14 cellular contexts compared by ENCODE assay signal in the genomic region with DNA sequence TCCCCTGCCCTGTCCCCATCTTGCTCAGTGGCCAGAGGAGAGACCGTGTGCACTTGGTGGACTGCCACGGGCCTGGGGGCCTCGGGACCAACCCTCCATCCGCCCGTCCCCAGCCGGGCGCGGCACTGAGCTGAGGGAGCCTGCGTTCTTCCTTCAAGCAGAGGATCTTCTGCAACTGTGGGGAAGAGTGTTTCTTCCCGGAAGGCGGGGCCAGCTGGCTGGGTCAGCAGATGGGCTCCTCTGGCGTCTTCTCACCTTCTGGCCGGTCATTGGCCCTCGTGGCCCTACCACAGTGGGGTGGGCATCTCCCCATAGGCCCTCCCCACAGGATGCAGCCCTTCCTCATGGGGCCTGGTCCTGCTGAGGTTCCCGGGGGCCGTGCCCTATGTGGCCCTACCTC. TPM values are rescaled to one million over a fixed set of nuclear protein-coding genes. Genes with fewer than 3 reads are reported as not detected.
DNase-seq lines count a peak whose midpoint lies in the region; ATAC-seq and TF ChIP-seq lines count a peak whose summit lies in the region.
"Had no signal": no experiment of that assay in that cellular context is flagged by ENCODE, and none has a peak within 500 bp of the region (broad histone marks: within the 10 kb centered on the region; RNA-seq: fewer than 3 reads in every experiment).

No MANE protein-coding gene starts in this region.

- no peaks in the 10 kb centered on the region for H3K36me3 ChIP-seq in breast epithelium
- no peaks in the 10 kb centered on the region for H3K36me3 ChIP-seq in mammary epithelial cell (ENCODE audit: insufficient read depth, low read length)
- H3K36me3 ChIP-seq in trophoblast cell (ENCODE audit: control insufficient read depth in 1 of 2, insufficient read depth in 2 of 2, low read length in 2 of 2), result peaks cover 0 to 2% of the 10 kb centered on the region in 2 experiments
- H3K36me3 ChIP-seq in urinary bladder (ENCODE audit: insufficient read depth), result no peaks in the 10 kb centered on the region
- H3K36me3 ChIP-seq: ovary, Peyer's patch had no signal

- no peak overlapping the region for H2BK12ac ChIP-seq in trophoblast cell (ENCODE audit: low read length)

- no peak for TF ChIP-seq POLR2A in breast epithelium (IDR thresholded peaks at IDR 0.05)

- intact Hi-C loops in breast epithelium (cut with DNase I; ENCODE audit: low total_unique reads) (no loop called here), mammary epithelial cell (cut with micrococcal nuclease) (no loop called here), Right ventricle myocardium inferior (cut with DNase I) (no loop called here)

- H3K14ac ChIP-seq in trophoblast cell (ENCODE audit: low read length), result no peak overlapping the region

- BruUV-seq in mammary epithelial cell (replicated peaks; lab: Mats Ljungman, UMichigan), result no TSS peak

- peak overlapping the region; percentile 1 for H3K4ac ChIP-seq in trophoblast cell (ENCODE audit: low read depth, low read length)

- H3K27ac ChIP-seq in breast epithelium (peak overlapping the region; percentile 17 to 52), mammary epithelial cell (ENCODE audit: insufficient read depth, low read depth, low read length) (no peak overlapping the region), trophoblast cell (ENCODE audit: low read depth, low read length) (no peak overlapping the region), urinary bladder (ENCODE audit: low read depth) (peak overlapping the region; percentile 25)

- ATAC-seq in Right ventricle myocardium inferior (peak; percentile 32), HG03108 (IDR thresholded peaks at IDR 0.05; ENCODE audit: unreplicated experiment) (no peak)

- CTCF ChIA-PET in mammary epithelial cell (lab: Charles Lee; ENCODE audit: low non-redundant PET), result no interaction called here

- H4K8ac ChIP-seq in trophoblast cell (ENCODE audit: low read depth, low read length), result no peak overlapping the region

- 89% methylated on average over 6 of the region's 16 CpGs for WGBS in mammary epithelial cell (ENCODE audit: low coverage, missing lambda C conversion rate)
- no CpG with 5 or more reads among the region's 16 CpGs for WGBS in trophoblast cell (ENCODE audit: extremely low coverage, insufficient coverage, insufficient read length)
- WGBS in urinary bladder, result 58% methylated on average over 16 of the region's 16 CpGs

- H3K4me2 ChIP-seq in mammary epithelial cell (ENCODE audit: insufficient read depth, low read depth, low read length) (no peak overlapping the region), trophoblast cell (ENCODE audit: low read length) (no peak overlapping the region)

- in situ Hi-C loops in mammary epithelial cell (cut with MboI; ENCODE audit: low sequenced_read_pairs in 2 of 2), result no loop called here

- no peak overlapping the region for H3K18ac ChIP-seq in trophoblast cell (ENCODE audit: low read length)

- no peak overlapping the region for H4K12ac ChIP-seq in trophoblast cell (ENCODE audit: low read depth, low read length)

- no peaks in the 10 kb centered on the region for H3K79me1 ChIP-seq in trophoblast cell (ENCODE audit: low read length)

- H3K27me3 ChIP-seq in breast epithelium, result no peaks in the 10 kb centered on the region
- H3K27me3 ChIP-seq in mammary epithelial cell (ENCODE audit: insufficient read depth, low read length), result no peaks in the 10 kb centered on the region
- no peaks in the 10 kb centered on the region for H3K27me3 ChIP-seq in trophoblast cell (ENCODE audit: insufficient read depth, low read length)
- H3K27me3 ChIP-seq: ovary, Peyer's patch had no signal

- no peak overlapping the region for H3K23ac ChIP-seq in trophoblast cell (ENCODE audit: low read length)

- H3K79me2 ChIP-seq in mammary epithelial cell (ENCODE audit: insufficient read depth, low read length) (peaks cover 100% of the 10 kb centered on the region), trophoblast cell (ENCODE audit: control insufficient read depth, insufficient read depth, low read length, poor library complexity) (peaks cover 29% of the 10 kb centered on the region)

- H2BK5ac ChIP-seq in trophoblast cell (ENCODE audit: low read depth, low read length, poor library complexity), result no peak overlapping the region

- H2AFZ ChIP-seq in mammary epithelial cell (ENCODE audit: low read depth, low read length), result no peak overlapping the region
- peak overlapping the region; percentile 1 for H2AFZ ChIP-seq in trophoblast cell (ENCODE audit: insufficient read depth, low read length, poor library complexity)

- TF ChIP-seq CTCF in breast epithelium (IDR thresholded peaks at IDR 0.05), result no peak
- TF ChIP-seq CTCF in mammary epithelial cell (conservative IDR thresholded peaks at IDR 0.05 in 1 of 2, IDR thresholded peaks at IDR 0.05 in 1 of 2; ENCODE audit: extremely low read depth in 1 of 2, insufficient read depth in 1 of 2, low read depth in 1 of 2, low read length in 2 of 2), result no peak

- H2BK120ac ChIP-seq in trophoblast cell (ENCODE audit: insufficient read depth, low read length, poor library complexity), result no peak overlapping the region

- no peaks in the 10 kb centered on the region for H3K9me3 ChIP-seq in breast epithelium
- H3K9me3 ChIP-seq in mammary epithelial cell (replicated peaks; ENCODE audit: insufficient read depth, low read length), result no peaks in the 10 kb centered on the region
- peaks cover 2% of the 10 kb centered on the region for H3K9me3 ChIP-seq in trophoblast cell (ENCODE audit: insufficient read depth, low read depth, low read length)
- H3K9me3 ChIP-seq: Caco-2, ovary, Peyer's patch had no signal

- no peak overlapping the region for H2AK5ac ChIP-seq in trophoblast cell (ENCODE audit: low read length)

- DNase-seq in breast epithelium (ENCODE audit: low spot score in 2 of 2), result no peak
- DNase-seq in mammary epithelial cell, result no peak
- peak; percentile 87 for DNase-seq in Right ventricle myocardium inferior (ENCODE audit: missing footprints)
- DNase-seq in trophoblast cell, result no peak
- no peak for DNase-seq in retina
- no peak for DNase-seq in NCI-H2227 (lab: John Stamatoyannopoulos, UW; ENCODE audit: unreplicated experiment)
- DNase-seq: activated CD4-positive, CD25-positive, alpha-beta regulatory T cell treated with anti-CD3 and anti-CD28 coated beads, Interleukin-2, amount 50 U/mL, for 72 hours; amniotic stem cell; Caco-2; Karpas-422; ovary had no signal

- H3K4me1 ChIP-seq in breast epithelium, result peaks cover 14 to 49% of the 10 kb centered on the region in 2 donors
- H3K4me1 ChIP-seq in mammary epithelial cell (ENCODE audit: insufficient read depth, low read length), result peaks cover 7% of the 10 kb centered on the region
- H3K4me1 ChIP-seq in trophoblast cell (ENCODE audit: control insufficient read depth in 1 of 2, insufficient read depth in 2 of 2, low read length in 2 of 2), result no peaks in the 10 kb centered on the region
- no peaks in the 10 kb centered on the region for H3K4me1 ChIP-seq in urinary bladder (ENCODE audit: insufficient read depth)
- H3K4me1 ChIP-seq: Caco-2 had no signal

- H4K91ac ChIP-seq in trophoblast cell (ENCODE audit: low read depth, low read length), result no peak overlapping the region

- H3K4me3 ChIP-seq in breast epithelium, result no peak overlapping the region
- no peak overlapping the region for H3K4me3 ChIP-seq in mammary epithelial cell (replicated peaks in 1 of 3; ENCODE audit: insufficient read depth in 1 of 3, low read depth in 2 of 3, low read length in 3 of 3)
- H3K4me3 ChIP-seq in trophoblast cell (ENCODE audit: low read depth, low read length), result no peak overlapping the region
- no peak overlapping the region for H3K4me3 ChIP-seq in urinary bladder (ENCODE audit: low read depth, low read length)
- H3K4me3 ChIP-seq: ovary, Peyer's patch had no signal

- H3K9ac ChIP-seq in mammary epithelial cell (ENCODE audit: insufficient read depth, low read length) (no peak overlapping the region), trophoblast cell (ENCODE audit: low read length) (no peak overlapping the region)

- dilution Hi-C loops in mammary epithelial cell (cut with HindIII; ENCODE audit: low sequenced_read_pairs), result no loop called here

- peaks cover 10% of the 10 kb centered on the region for H4K20me1 ChIP-seq in mammary epithelial cell (ENCODE audit: insufficient read depth, low read length)

RNA-seq across cellular contexts. Expression of gene RXRA, which starts 17.4 kb away (rescaled TPM):
- total RNA-seq in breast epithelium (10 to 100 TPM; 31.0 to 63.0 (median 31.5) TPM), mammary epithelial cell (10 to 100 TPM; 31.0 to 39.2 TPM), Right ventricle myocardium inferior (91.1 TPM), urinary bladder (19.7 TPM)
- polyA plus RNA-seq in mammary epithelial cell (25.2 TPM), urinary bladder (70.6 TPM)
- polyA minus RNA-seq in mammary epithelial cell, result 28.5 TPM
- polyA plus RNA-seq in trophoblast cell (2013), result 31.7 and 33.2 TPM in 2 replicates

Comparison
In these comparisons a context has a peak if more than half of its experiments do, and no peak if none do; other contexts are left out.
1. H3K27ac ChIP-seq: peak in breast epithelium (2 of 2) and urinary bladder (single experiment); none in mammary epithelial cell (single experiment) and trophoblast cell (single experiment).